ENCODE assay signal across 9 cellular contexts in genomic region chr15:55168350-55168974, GRCh38. TPM values are rescaled to one million over a fixed set of nuclear protein-coding genes. Genes with fewer than 3 reads are reported as not detected.
DNase-seq lines count a peak whose midpoint lies in the region; ATAC-seq, FAIRE-seq and TF ChIP-seq lines count a peak whose summit lies in the region.
"Had no signal": no experiment of that assay in that cellular context is flagged by ENCODE, and none has a peak within 500 bp of the region (broad histone marks: within the 10 kb centered on the region; RNA-seq: fewer than 3 reads in every experiment).

No MANE protein-coding gene starts in this region.

- H3K4me2 ChIP-seq in OCI-LY3 (ENCODE audit: low read length) = no peak overlapping the region

- H2AFZ ChIP-seq in OCI-LY3 (ENCODE audit: low read depth, low read length) = no peak overlapping the region

- ATAC-seq in GM21515 (IDR thresholded peaks at IDR 0.05; ENCODE audit: unreplicated experiment) (peak; percentile 85), upper lobe of left lung (ENCODE audit: low FRiP score in 2 of 2) (peak; percentile 61 to 70)

- H3K4me3 ChIP-seq in OCI-LY3 (ENCODE audit: low read length) (no peak overlapping the region), fibroblast of mammary gland (ENCODE audit: control insufficient read depth, low read depth, low read length) (no peak overlapping the region), neutrophil (ENCODE audit: low read depth in 1 of 2, low read length in 1 of 2) (no peak overlapping the region), upper lobe of left lung (no peak overlapping the region)

- no peak overlapping the region for H3K9ac ChIP-seq in OCI-LY3 (ENCODE audit: low read length)

- H3K27me3 ChIP-seq in OCI-LY3 (ENCODE audit: low read depth, low read length) = no peaks in the 10 kb centered on the region
- no peaks in the 10 kb centered on the region for H3K27me3 ChIP-seq in neutrophil
- no peaks in the 10 kb centered on the region for H3K27me3 ChIP-seq in upper lobe of left lung

- no peaks in the 10 kb centered on the region for H3K79me2 ChIP-seq in OCI-LY3 (ENCODE audit: low read length)

- H3K9me3 ChIP-seq in OCI-LY3 (ENCODE audit: insufficient read depth, low read length) = no peaks in the 10 kb centered on the region
- no peaks in the 10 kb centered on the region for H3K9me3 ChIP-seq in neutrophil
- H3K9me3 ChIP-seq in upper lobe of left lung = no peaks in the 10 kb centered on the region

- TF ChIP-seq CTCF in OCI-LY3 (IDR thresholded peaks at IDR 0.05; ENCODE audit: low read depth, low read length) = peak; percentile 93
- peak; percentile 81 for TF ChIP-seq CTCF in fibroblast of mammary gland (conservative IDR thresholded peaks at IDR 0.05; ENCODE audit: control insufficient read depth, insufficient read depth, low read depth, low read length)
- peak; percentile 47 for TF ChIP-seq CTCF in neutrophil (IDR thresholded peaks at IDR 0.05)
- TF ChIP-seq CTCF in upper lobe of left lung (IDR thresholded peaks at IDR 0.05) = peak; percentile 20 to 59 (median 56)

- no peak for TF ChIP-seq EP300 in upper lobe of left lung (IDR thresholded peaks at IDR 0.05)

- 72 to 73% methylated on average over 11 of the region's 11 CpGs for WGBS in upper lobe of left lung, 2 donors

- H3K4me1 ChIP-seq in OCI-LY3 (ENCODE audit: low read length) = no peaks in the 10 kb centered on the region
- H3K4me1 ChIP-seq in neutrophil (ENCODE audit: control insufficient read depth in 1 of 2, insufficient read depth in 1 of 2, low read depth in 1 of 2, low read length in 1 of 2) = no peaks in the 10 kb centered on the region
- H3K4me1 ChIP-seq in upper lobe of left lung = no peaks in the 10 kb centered on the region

- H3K36me3 ChIP-seq in OCI-LY3 (replicated peaks; ENCODE audit: low read depth, low read length) (no peaks in the 10 kb centered on the region), neutrophil (no peaks in the 10 kb centered on the region), upper lobe of left lung (no peaks in the 10 kb centered on the region)

- H4K20me1 ChIP-seq in OCI-LY3 (ENCODE audit: insufficient read depth, low read length) = no peaks in the 10 kb centered on the region

- no peak for FAIRE-seq in HTR-8/SVneo (lab: Jason Lieb, UNC)
- FAIRE-seq: endometrium had no signal

- DNase-seq in Daoy (ENCODE audit: low read depth) (peak; percentile 52), HTR-8/SVneo (ENCODE audit: insufficient read length, low spot score) (peak; percentile 64), activated T-cell treated with anti-CD3 and anti-CD28 coated beads for 24 hours (ENCODE audit: low read depth) (peak; percentile 26), fibroblast of mammary gland (ENCODE audit: low read depth) (peak; percentile 71), upper lobe of left lung (peak in 1 of 2 donors; percentile 44)

- TF ChIP-seq POLR2A in upper lobe of left lung (IDR thresholded peaks at IDR 0.05) = no peak

- H3K27ac ChIP-seq in OCI-LY3 (ENCODE audit: low read length) = no peak overlapping the region
- H3K27ac ChIP-seq in neutrophil = no peak overlapping the region
- H3K27ac ChIP-seq in upper lobe of left lung = no peak overlapping the region

RNA-seq across cellular contexts. Expression of gene RSL24D1, which starts 28.3 kb away (rescaled TPM):
- 146 and 195 TPM in 2 replicates for total RNA-seq in Daoy (2014; rRNA removed; shearing (Covaris generic))
- 10 to 100 TPM; 20.5 to 84.3 (median 50.9) TPM for total RNA-seq in upper lobe of left lung
